8 cellular contexts compared by ENCODE assay signal in the genomic region with DNA sequence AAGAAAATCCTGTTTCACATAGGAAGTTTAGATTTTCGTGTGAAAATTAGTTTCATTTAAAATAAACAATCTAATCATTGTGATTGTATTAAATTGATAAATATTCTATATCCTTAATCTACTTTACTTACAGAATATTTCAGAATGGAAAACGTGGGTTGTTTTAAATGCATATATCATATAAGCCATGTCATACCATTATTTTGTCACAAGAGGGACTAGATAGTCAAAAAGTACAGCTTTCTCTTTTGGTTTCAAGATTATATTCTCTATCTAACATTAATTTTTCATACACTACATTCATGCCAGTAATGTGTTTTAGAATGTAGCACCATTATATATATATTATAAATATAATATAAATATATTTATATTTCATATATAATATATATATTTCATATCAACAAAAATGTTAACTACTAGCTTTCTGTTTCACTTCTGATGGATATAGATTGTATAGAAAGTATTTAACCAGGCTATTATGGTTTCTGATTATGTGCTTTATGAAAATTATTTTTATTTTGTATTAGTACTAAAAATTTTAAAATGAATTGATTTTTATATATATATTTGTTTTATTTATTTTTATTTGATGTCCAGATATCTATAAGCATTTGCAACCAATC. TPM values are rescaled to one million over a fixed set of nuclear protein-coding genes. Genes with fewer than 3 reads are reported as not detected.
DNase-seq lines count a peak whose midpoint lies in the region; ATAC-seq and TF ChIP-seq lines count a peak whose summit lies in the region.

No MANE protein-coding gene starts in this region.

- H3K4me1 Mint-ChIP-seq in stimulated activated effector memory CD8-positive, alpha-beta T cell treated with anti-CD3 and anti-CD28 coated beads, Interleukin-12 subunit alpha, Interleukin-12 subunit beta, amount 100 ng/mL, for 72 hours: no peaks in the 10 kb centered on the region

- TF ChIP-seq POLR2A in esophagus squamous epithelium (IDR thresholded peaks at IDR 0.05): no peak

- H3K4me3 Mint-ChIP-seq in stimulated activated effector memory CD8-positive, alpha-beta T cell treated with anti-CD3 and anti-CD28 coated beads, Interleukin-12 subunit alpha, Interleukin-12 subunit beta, amount 100 ng/mL, for 72 hours: no peak overlapping the region

- H3K36me3 Mint-ChIP-seq in stimulated activated effector memory CD8-positive, alpha-beta T cell treated with anti-CD3 and anti-CD28 coated beads, Interleukin-12 subunit alpha, Interleukin-12 subunit beta, amount 100 ng/mL, for 72 hours: no peaks in the 10 kb centered on the region

- peak; percentile 47 for TF ChIP-seq CTCF in AG09319 (IDR thresholded peaks at IDR 0.05; ENCODE audit: low read depth, low read length)
- peak in 5 of 6 experiments; percentile 5 to 60 (median 35) for TF ChIP-seq CTCF in esophagus squamous epithelium (IDR thresholded peaks at IDR 0.05)

- H3K4me1 ChIP-seq in esophagus squamous epithelium: no peaks in the 10 kb centered on the region

- H3K27me3 ChIP-seq in esophagus squamous epithelium: no peaks in the 10 kb centered on the region

- WGBS in esophagus squamous epithelium, 2 donors: 7 to 10% methylated on average over 2 of the region's 2 CpGs

- H3K9me3 ChIP-seq in esophagus squamous epithelium: no peaks in the 10 kb centered on the region

- H3K4me3 ChIP-seq in esophagus squamous epithelium: no peak overlapping the region

- H3K27ac Mint-ChIP-seq in stimulated activated effector memory CD8-positive, alpha-beta T cell treated with anti-CD3 and anti-CD28 coated beads, Interleukin-12 subunit alpha, Interleukin-12 subunit beta, amount 100 ng/mL, for 72 hours: no peak overlapping the region

- peak; percentile 39 for ATAC-seq in GM18519 (IDR thresholded peaks at IDR 0.05; ENCODE audit: low FRiP score, unreplicated experiment)
- no peak for ATAC-seq in stimulated activated effector memory CD8-positive, alpha-beta T cell treated with anti-CD3 and anti-CD28 coated beads, Interleukin-12 subunit alpha, Interleukin-12 subunit beta, amount 100 ng/mL, for 72 hours

- H3K9me3 Mint-ChIP-seq in stimulated activated effector memory CD8-positive, alpha-beta T cell treated with anti-CD3 and anti-CD28 coated beads, Interleukin-12 subunit alpha, Interleukin-12 subunit beta, amount 100 ng/mL, for 72 hours: no peaks in the 10 kb centered on the region

- intact Hi-C loops in esophagus squamous epithelium (cut with DNase I): loop anchor here (5.0 kb wide), 1 partner anchor 143 kb away; no protein-coding TSS in a partner anchor

- H3K27ac ChIP-seq in esophagus squamous epithelium: no peak overlapping the region

- DNase-seq in AG09319 (ENCODE audit: extremely low read depth, low read depth): no peak
- peak; percentile 31 for DNase-seq in M059J (ENCODE audit: low read depth)
- no peak for DNase-seq in esophagus squamous epithelium (lab: John Stamatoyannopoulos, UW)
- no peak for DNase-seq in stimulated activated naive CD4-positive, alpha-beta T cell (lab: John Stamatoyannopoulos, UW)
- no peak for DNase-seq in cerebellum (ENCODE audit: low spot score)
- DNase-seq in stimulated activated effector memory CD8-positive, alpha-beta T cell treated with anti-CD3 and anti-CD28 coated beads, Interleukin-12 subunit alpha, Interleukin-12 subunit beta, amount 100 ng/mL, for 72 hours (ENCODE audit: low spot score in 2 of 2): no peak
- no peak for DNase-seq in stimulated activated CD4-positive, alpha-beta T cell treated with anti-CD3 and anti-CD28 coated beads, Interleukin-2, amount 100 ng/mL, for 48 hours

- no peaks in the 10 kb centered on the region for H3K36me3 ChIP-seq in esophagus squamous epithelium

RNA-seq across cellular contexts. Expression of a gene that starts 45.3 kb away (rescaled TPM):
- total RNA-seq in M059J (2014; rRNA removed; shearing (Covaris generic)): not detected in 2 replicates
- not detected for total RNA-seq in esophagus squamous epithelium
- 0.54 TPM for total RNA-seq in cerebellum
